In the genomic region with DNA sequence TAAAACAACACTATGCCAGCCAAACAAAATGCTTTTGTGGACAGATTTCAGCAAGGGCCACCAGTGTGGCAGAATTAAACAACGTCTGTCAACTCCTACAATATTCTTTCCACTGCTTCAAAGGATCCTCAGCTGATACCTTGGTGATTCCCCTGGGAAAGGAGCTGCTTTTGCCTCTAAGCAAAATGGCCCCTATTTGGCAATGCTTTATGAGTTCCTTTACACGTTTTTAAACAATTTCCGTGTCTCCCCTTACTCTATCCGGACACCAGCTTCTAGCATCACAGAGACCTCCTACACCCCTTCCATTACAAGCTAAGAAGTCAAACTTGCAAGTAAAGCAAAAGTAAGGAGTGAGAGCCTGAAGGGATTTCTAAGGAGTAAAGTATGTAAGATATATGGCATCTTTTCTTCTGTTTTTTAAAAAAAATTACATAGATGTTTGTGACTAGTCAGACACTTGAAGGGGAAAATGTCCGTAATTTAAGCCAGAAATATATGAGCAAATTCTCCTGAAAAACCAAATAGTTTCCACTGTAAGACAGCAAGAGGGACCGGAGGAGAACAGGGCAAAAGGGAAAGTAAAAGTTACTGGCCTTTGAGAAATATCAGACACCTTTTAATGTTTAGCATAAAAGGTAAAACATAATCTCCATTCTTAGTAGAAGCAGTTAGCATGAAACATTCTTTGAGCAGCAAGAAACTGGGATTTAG, we compare ENCODE assay signal across 8 cellular contexts. TPM values are rescaled to one million over a fixed set of nuclear protein-coding genes. Genes with fewer than 3 reads are reported as not detected.
DNase-seq lines count a peak whose midpoint lies in the region; ATAC-seq and TF ChIP-seq lines count a peak whose summit lies in the region.

No MANE protein-coding gene starts in this region.

- CTCF ChIA-PET in WTC11 (lab: Charles Lee), result interaction anchor here (0.6 to 2.1 kb wide), 4 partner anchors 14 to 171 kb away, joined by 3 to 10 read pairs (median 4); no protein-coding TSS in a partner anchor

- peak overlapping the region; percentile 82 for H3K4me3 ChIP-seq in iPS-20b (ENCODE audit: low read length)
- H3K4me3 ChIP-seq in stomach smooth muscle (ENCODE audit: low read length in 2 of 2), result peak overlapping the region; percentile 89 to 92

- no peak for DNase-seq in activated naive CD4-positive, alpha-beta T cell (lab: John Stamatoyannopoulos, UW)
- DNase-seq in WTC11 (ENCODE audit: low spot score), result no peak
- DNase-seq in ureter (ENCODE audit: low spot score), result no peak
- no peak for DNase-seq in EL

- peaks cover 20% of the 10 kb centered on the region for H3K4me1 ChIP-seq in iPS-20b (ENCODE audit: insufficient read depth, low read length)
- H3K4me1 ChIP-seq in stomach smooth muscle (ENCODE audit: control insufficient read depth, insufficient read depth, low read length), result peaks cover 26% of the 10 kb centered on the region

- no peak for TF ChIP-seq CTCF in WTC11 (IDR thresholded peaks at IDR 0.05)

- H3K27me3 Mint-ChIP-seq in activated naive CD4-positive, alpha-beta T cell treated with anti-CD3 and anti-CD28 coated beads, Interleukin-2, amount 50 U/mL, for 24 hours, result no peaks in the 10 kb centered on the region
- no peaks in the 10 kb centered on the region for H3K27me3 Mint-ChIP-seq in WTC11 (ENCODE audit: low read depth)

- H3K4me3 Mint-ChIP-seq in activated naive CD4-positive, alpha-beta T cell treated with anti-CD3 and anti-CD28 coated beads, Interleukin-2, amount 50 U/mL, for 24 hours, result peak overlapping the region; percentile 98
- H3K4me3 Mint-ChIP-seq in WTC11, result peak overlapping the region; percentile 81

- POLR2A ChIA-PET in WTC11 (lab: Charles Lee), result interaction anchor here (0.5 to 2.1 kb wide), 3 partner anchors 12 to 150 kb away, joined by 3 to 9 read pairs (median 4); no protein-coding TSS in a partner anchor

- H3K9me3 ChIP-seq in iPS-20b (ENCODE audit: insufficient read depth, low read depth, low read length), result no peaks in the 10 kb centered on the region
- no peaks in the 10 kb centered on the region for H3K9me3 ChIP-seq in stomach smooth muscle (ENCODE audit: control insufficient read depth in 2 of 2, low read length in 2 of 2)

- H3K9ac ChIP-seq in iPS-20b (ENCODE audit: low read depth, low read length), result peak overlapping the region; percentile 78
- H3K9ac ChIP-seq in stomach smooth muscle (ENCODE audit: low read length in 2 of 2), result peak overlapping the region; percentile 84 to 90

- peaks cover 13% of the 10 kb centered on the region; the same call in 1 of the 2 replicates for H3K36me3 ChIP-seq in iPS-20b (ENCODE audit: insufficient read depth, low read depth, low read length)
- no peaks in the 10 kb centered on the region for H3K36me3 ChIP-seq in stomach smooth muscle (ENCODE audit: control insufficient read depth in 2 of 2, insufficient read depth in 2 of 2, low read length in 2 of 2)

- H3K27ac Mint-ChIP-seq in activated naive CD4-positive, alpha-beta T cell treated with anti-CD3 and anti-CD28 coated beads, Interleukin-2, amount 50 U/mL, for 24 hours, result peak overlapping the region; percentile 94
- peak overlapping the region; percentile 73; the same call in 1 of the 2 replicates for H3K27ac Mint-ChIP-seq in WTC11

- H3K4me1 Mint-ChIP-seq in activated naive CD4-positive, alpha-beta T cell treated with anti-CD3 and anti-CD28 coated beads, Interleukin-2, amount 50 U/mL, for 24 hours, result peaks cover 60% of the 10 kb centered on the region
- peaks cover 42% of the 10 kb centered on the region for H3K4me1 Mint-ChIP-seq in WTC11

- H3K27me3 ChIP-seq in iPS-20b (ENCODE audit: insufficient read depth, low read length) (no peaks in the 10 kb centered on the region), stomach smooth muscle (ENCODE audit: control insufficient read depth in 1 of 2, insufficient read depth in 2 of 2, low read length in 2 of 2) (no peaks in the 10 kb centered on the region)

- no peak overlapping the region for H3K27ac ChIP-seq in iPS-20b (ENCODE audit: low read length)
- H3K27ac ChIP-seq in stomach smooth muscle (ENCODE audit: low read length), result no peak overlapping the region

- H3K36me3 Mint-ChIP-seq in activated naive CD4-positive, alpha-beta T cell treated with anti-CD3 and anti-CD28 coated beads, Interleukin-2, amount 50 U/mL, for 24 hours, result peaks cover 7% of the 10 kb centered on the region
- H3K36me3 Mint-ChIP-seq in WTC11, result peaks cover 18% of the 10 kb centered on the region

- ATAC-seq in WTC11, result no peak
- no peak for ATAC-seq in GM19397 (IDR thresholded peaks at IDR 0.05; ENCODE audit: unreplicated experiment)

- no peaks in the 10 kb centered on the region for H3K9me3 Mint-ChIP-seq in activated naive CD4-positive, alpha-beta T cell treated with anti-CD3 and anti-CD28 coated beads, Interleukin-2, amount 50 U/mL, for 24 hours
- peaks cover 7% of the 10 kb centered on the region; the same call in 1 of the 2 replicates for H3K9me3 Mint-ChIP-seq in WTC11

TF ChIP-seq in WTC11, 78 proteins besides CTCF, POLR2A, EP300 and RAD21:
- TF ChIP-seq ATF2 (CRISPR knock-in tag; IDR thresholded peaks at IDR 0.05; ENCODE audit: borderline replicate concordance, low read depth) (no peak), SMAD4 (CRISPR knock-in tag; IDR thresholded peaks at IDR 0.05) (no peak), SMAD3 (CRISPR knock-in tag; IDR thresholded peaks at IDR 0.05; ENCODE audit: borderline replicate concordance) (no peak), USF1 (CRISPR knock-in tag; IDR thresholded peaks at IDR 0.05) (no peak)
- TF ChIP-seq, protein P1, sequence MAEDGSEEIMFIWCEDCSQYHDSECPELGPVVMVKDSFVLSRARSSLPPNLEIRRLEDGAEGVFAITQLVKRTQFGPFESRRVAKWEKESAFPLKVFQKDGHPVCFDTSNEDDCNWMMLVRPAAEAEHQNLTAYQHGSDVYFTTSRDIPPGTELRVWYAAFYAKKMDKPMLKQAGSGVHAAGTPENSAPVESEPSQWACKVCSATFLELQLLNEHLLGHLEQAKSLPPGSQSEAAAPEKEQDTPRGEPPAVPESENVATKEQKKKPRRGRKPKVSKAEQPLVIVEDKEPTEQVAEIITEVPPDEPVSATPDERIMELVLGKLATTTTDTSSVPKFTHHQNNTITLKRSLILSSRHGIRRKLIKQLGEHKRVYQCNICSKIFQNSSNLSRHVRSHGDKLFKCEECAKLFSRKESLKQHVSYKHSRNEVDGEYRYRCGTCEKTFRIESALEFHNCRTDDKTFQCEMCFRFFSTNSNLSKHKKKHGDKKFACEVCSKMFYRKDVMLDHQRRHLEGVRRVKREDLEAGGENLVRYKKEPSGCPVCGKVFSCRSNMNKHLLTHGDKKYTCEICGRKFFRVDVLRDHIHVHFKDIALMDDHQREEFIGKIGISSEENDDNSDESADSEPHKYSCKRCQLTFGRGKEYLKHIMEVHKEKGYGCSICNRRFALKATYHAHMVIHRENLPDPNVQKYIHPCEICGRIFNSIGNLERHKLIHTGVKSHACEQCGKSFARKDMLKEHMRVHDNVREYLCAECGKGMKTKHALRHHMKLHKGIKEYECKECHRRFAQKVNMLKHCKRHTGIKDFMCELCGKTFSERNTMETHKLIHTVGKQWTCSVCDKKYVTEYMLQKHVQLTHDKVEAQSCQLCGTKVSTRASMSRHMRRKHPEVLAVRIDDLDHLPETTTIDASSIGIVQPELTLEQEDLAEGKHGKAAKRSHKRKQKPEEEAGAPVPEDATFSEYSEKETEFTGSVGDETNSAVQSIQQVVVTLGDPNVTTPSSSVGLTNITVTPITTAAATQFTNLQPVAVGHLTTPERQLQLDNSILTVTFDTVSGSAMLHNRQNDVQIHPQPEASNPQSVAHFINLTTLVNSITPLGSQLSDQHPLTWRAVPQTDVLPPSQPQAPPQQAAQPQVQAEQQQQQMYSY (CRISPR knock-in tag; IDR thresholded peaks at IDR 0.05), result no peak
- TF ChIP-seq, protein P2, sequence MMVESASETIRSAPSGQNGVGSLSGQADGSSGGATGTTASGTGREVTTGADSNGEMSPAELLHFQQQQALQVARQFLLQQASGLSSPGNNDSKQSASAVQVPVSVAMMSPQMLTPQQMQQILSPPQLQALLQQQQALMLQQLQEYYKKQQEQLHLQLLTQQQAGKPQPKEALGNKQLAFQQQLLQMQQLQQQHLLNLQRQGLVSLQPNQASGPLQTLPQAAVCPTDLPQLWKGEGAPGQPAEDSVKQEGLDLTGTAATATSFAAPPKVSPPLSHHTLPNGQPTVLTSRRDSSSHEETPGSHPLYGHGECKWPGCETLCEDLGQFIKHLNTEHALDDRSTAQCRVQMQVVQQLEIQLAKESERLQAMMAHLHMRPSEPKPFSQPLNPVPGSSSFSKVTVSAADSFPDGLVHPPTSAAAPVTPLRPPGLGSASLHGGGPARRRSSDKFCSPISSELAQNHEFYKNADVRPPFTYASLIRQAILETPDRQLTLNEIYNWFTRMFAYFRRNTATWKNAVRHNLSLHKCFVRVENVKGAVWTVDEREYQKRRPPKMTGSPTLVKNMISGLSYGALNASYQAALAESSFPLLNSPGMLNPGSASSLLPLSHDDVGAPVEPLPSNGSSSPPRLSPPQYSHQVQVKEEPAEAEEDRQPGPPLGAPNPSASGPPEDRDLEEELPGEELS (CRISPR knock-in tag; IDR thresholded peaks at IDR 0.05), result no peak
TF ChIP-seq in WTC11: peak in this region for 0.

RNA-seq across cellular contexts. Expression of gene SOS1, which starts 1.9 kb away (rescaled TPM):
- total RNA-seq in WTC11 (2021), result 28.4 to 33.9 TPM (median 28.7 TPM) in 3 replicates
- 53.7 TPM for total RNA-seq in ureter
